Comparison of ENCODE assay signal across 20 cellular contexts in the genomic region with DNA sequence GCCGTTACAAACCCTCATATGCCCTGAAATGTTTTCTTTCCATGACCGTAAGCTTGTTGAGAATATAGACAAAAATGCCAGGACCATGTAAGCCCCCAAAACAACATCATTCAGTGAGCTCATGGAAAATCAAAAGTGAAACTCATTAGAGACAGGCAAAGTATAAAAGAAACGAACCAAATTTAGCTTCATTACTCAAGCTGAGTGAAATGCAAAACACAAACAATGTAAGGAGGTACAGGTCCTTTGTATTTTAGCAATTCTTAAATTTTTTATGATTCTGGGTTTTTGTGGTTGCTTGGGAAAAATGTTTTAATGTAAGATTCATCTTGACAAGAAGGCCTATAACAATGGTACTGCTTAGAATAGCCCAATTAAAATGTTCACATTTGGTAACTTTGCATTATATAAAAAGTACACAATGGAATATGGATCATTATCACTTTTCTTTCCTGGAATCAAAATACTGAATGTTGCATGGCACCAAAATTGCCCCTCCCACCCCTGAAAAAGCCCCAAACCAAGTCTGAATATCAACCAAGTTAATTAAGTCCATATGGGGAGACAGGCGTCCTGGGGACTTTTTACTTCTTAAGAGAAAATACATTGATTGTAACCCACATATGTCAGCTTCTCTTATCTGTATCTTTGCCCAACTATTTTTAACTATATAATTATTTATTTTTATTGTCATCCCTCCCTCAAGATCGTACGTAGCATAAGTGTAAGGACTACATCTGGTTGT.
DNase-seq lines count a peak whose midpoint lies in the region; ATAC-seq, FAIRE-seq and TF ChIP-seq lines count a peak whose summit lies in the region.
"Had no signal": no experiment of that assay in that cellular context is flagged by ENCODE, and none has a peak within 500 bp of the region (broad histone marks: within the 10 kb centered on the region; RNA-seq: fewer than 3 reads in every experiment).

No MANE protein-coding gene starts in this region.

- H3K27ac ChIP-seq in K562 (ENCODE audit: extremely low read depth, low read depth, low read length): no peak overlapping the region
- peak overlapping the region in 1 of 2 donors; percentile 23 for H3K27ac ChIP-seq in kidney (ENCODE audit: low read depth in 2 of 2, low read length in 2 of 2)
- H3K27ac ChIP-seq: transverse colon had no signal

- no peaks in the 10 kb centered on the region for H3K27me3 Mint-ChIP-seq in stimulated activated naive CD8-positive, alpha-beta T cell treated with anti-CD3 and anti-CD28 coated beads, Interleukin-15, amount 100 ng/mL, for 72 hours
- H3K27me3 Mint-ChIP-seq: IgD-negative memory B cell had no signal

- no peaks in the 10 kb centered on the region for H3K9me1 ChIP-seq in K562 (ENCODE audit: control insufficient read depth, insufficient read depth, low read length)

- no peaks in the 10 kb centered on the region for H3K36me3 ChIP-seq in K562 (ENCODE audit: control insufficient read depth, insufficient read depth, low read length)
- H3K36me3 ChIP-seq in kidney (ENCODE audit: control insufficient read depth in 1 of 2, insufficient read depth in 2 of 2, low read length in 2 of 2): no peaks in the 10 kb centered on the region
- H3K36me3 ChIP-seq: transverse colon had no signal

- CTCF ChIA-PET in K562 (lab: Yijun Ruan, JAX; ENCODE audit: low intra/inter-chr PET ratio): no interaction called here

- TF ChIP-seq POLR2A in H54 (IDR thresholded peaks at IDR 0.05; ENCODE audit: low read depth, low read length): no peak
- TF ChIP-seq POLR2A in K562 (conservative IDR thresholded peaks at IDR 0.05): no peak

- TF ChIP-seq EP300 in K562 (IDR thresholded peaks at IDR 0.05; ENCODE audit: low read length): no peak

- in situ Hi-C loops in K562 (cut with MboI): no loop called here

- H3K4me1 ChIP-seq in K562 (replicated peaks in 1 of 2; ENCODE audit: control insufficient read depth in 2 of 2, insufficient read depth in 2 of 2, low read length in 2 of 2) (peaks cover 0 to 10% of the 10 kb centered on the region in 2 experiments; a peak in 2 of 5 replicates), kidney (ENCODE audit: control insufficient read depth in 1 of 2, insufficient read depth in 1 of 2, low read depth in 1 of 2, low read length in 2 of 2) (no peaks in the 10 kb centered on the region)
- H3K4me1 ChIP-seq: transverse colon had no signal

- no TSS peak for BruUV-seq in K562 (replicated peaks; lab: Mats Ljungman, UMichigan)

- FAIRE-seq in H54 (lab: Jason Lieb, UNC) (peak; percentile 62), K562 (lab: Jason Lieb, UNC) (no peak), kidney (lab: Jason Lieb, UNC) (no peak)
- FAIRE-seq: endometrium, small intestine had no signal

- H3K27me3 ChIP-seq in K562 (ENCODE audit: control insufficient read depth in 2 of 2, insufficient read depth in 2 of 2, low read length in 2 of 2): no peaks in the 10 kb centered on the region
- H3K27me3 ChIP-seq: transverse colon had no signal

- H3K9me3 ChIP-seq in K562 (replicated peaks; ENCODE audit: control insufficient read depth, insufficient read depth, low read depth, low read length) (no peaks in the 10 kb centered on the region), kidney (ENCODE audit: control insufficient read depth in 1 of 2, low read length in 2 of 2) (peaks cover 0 to 4% of the 10 kb centered on the region in 2 donors)
- H3K9me3 ChIP-seq: transverse colon had no signal

- H3K79me2 ChIP-seq in K562 (ENCODE audit: control insufficient read depth, insufficient read depth, low read length): no peaks in the 10 kb centered on the region

- 61% methylated on average over 6 of the region's 6 CpGs for WGBS in K562 (ENCODE audit: insufficient coverage, low coverage, missing lambda C conversion rate)

- POLR2A ChIA-PET in K562 (lab: Yijun Ruan, JAX): interaction anchor here (1.4 kb wide), 1 partner anchor 11 kb away, joined by 6 read pairs; no protein-coding TSS in a partner anchor

- no peak for TF ChIP-seq RAD21 in K562 (CRISPR knock-in tag; conservative IDR thresholded peaks at IDR 0.05 in 1 of 2, IDR thresholded peaks at IDR 0.05 in 1 of 2)

- no peak overlapping the region for H3K27ac Mint-ChIP-seq in stimulated activated naive CD8-positive, alpha-beta T cell treated with anti-CD3 and anti-CD28 coated beads, Interleukin-15, amount 100 ng/mL, for 72 hours
- H3K27ac Mint-ChIP-seq: IgD-negative memory B cell had no signal

- no peak overlapping the region for H3K4me3 Mint-ChIP-seq in stimulated activated naive CD8-positive, alpha-beta T cell treated with anti-CD3 and anti-CD28 coated beads, Interleukin-15, amount 100 ng/mL, for 72 hours
- H3K4me3 Mint-ChIP-seq: IgD-negative memory B cell had no signal

- intact Hi-C loops in K562 (cut with micrococcal nuclease): no loop called here
- intact Hi-C loops in kidney (cut with DNase I): no loop called here

- no peaks in the 10 kb centered on the region for H3K9me3 Mint-ChIP-seq in stimulated activated naive CD8-positive, alpha-beta T cell treated with anti-CD3 and anti-CD28 coated beads, Interleukin-15, amount 100 ng/mL, for 72 hours

- H3K4me1 Mint-ChIP-seq in stimulated activated naive CD8-positive, alpha-beta T cell treated with anti-CD3 and anti-CD28 coated beads, Interleukin-15, amount 100 ng/mL, for 72 hours: no peaks in the 10 kb centered on the region

- H4K20me1 ChIP-seq in K562 (replicated peaks; ENCODE audit: control insufficient read depth, insufficient read depth, low read length): no peaks in the 10 kb centered on the region

- no peak for TF ChIP-seq CTCF in K562 (IDR thresholded peaks at IDR 0.05 in 2 of 3, conservative IDR thresholded peaks at IDR 0.05 in 1 of 3; ENCODE audit: insufficient read depth in 2 of 3, low read depth in 1 of 3, low read length in 3 of 3)
- no peak for TF ChIP-seq CTCF in kidney (IDR thresholded peaks at IDR 0.05; ENCODE audit: borderline replicate concordance, extremely low read depth, insufficient read depth)

- DNase-seq in A172 (ENCODE audit: low spot score): peak; percentile 29
- DNase-seq in H54 (ENCODE audit: insufficient read length, low spot score): no peak
- no peak for DNase-seq in K562 (ENCODE audit: extremely low read depth in 1 of 4, low spot score in 3 of 4)
- DNase-seq in kidney: no peak
- DNase-seq in NCI-H774 (lab: John Stamatoyannopoulos, UW): no peak
- no peak for DNase-seq in retina
- DNase-seq in NCI-H1694 treated with DMSO at 0.1 percent for 48 hours (lab: John Stamatoyannopoulos, UW): no peak
- DNase-seq in stimulated activated naive CD8-positive, alpha-beta T cell treated with anti-CD3 and anti-CD28 coated beads, Interleukin-15, amount 100 ng/mL, for 72 hours: no peak
- DNase-seq: ACHN; activated CD4-positive, alpha-beta T cell treated with anti-CD3 and anti-CD28 coated beads for 4 hours; activated naive CD4-positive, alpha-beta T cell treated with anti-CD3 and anti-CD28 coated beads, Interleukin-2, amount 50 U/mL, for 16 hours; caudate nucleus; GF-D8; midbrain; NCI-H1092 treated with DMSO at 0.1 percent for 48 hours; SHP77; small intestine; transverse colon had no signal

- H3K9ac ChIP-seq in K562 (ENCODE audit: insufficient read depth in 1 of 2, low read depth in 2 of 2, low read length in 2 of 2) (no peak overlapping the region), kidney (ENCODE audit: low read length in 2 of 2) (no peak overlapping the region)

- H3K4me2 ChIP-seq in K562 (ENCODE audit: insufficient read depth, low read length): no peak overlapping the region

- ATAC-seq in K562: no peak
- no peak for ATAC-seq in stimulated activated naive CD8-positive, alpha-beta T cell treated with anti-CD3 and anti-CD28 coated beads, Interleukin-15, amount 100 ng/mL, for 72 hours

- peak overlapping the region; percentile 2; the same call in 1 of the 2 replicates for H2AFZ ChIP-seq in K562 (ENCODE audit: low read depth, low read length)

- H3K4me3 ChIP-seq in K562: no peak overlapping the region
- H3K4me3 ChIP-seq in kidney (ENCODE audit: low read length in 2 of 2): peak overlapping the region; percentile 13 to 39
- H3K4me3 ChIP-seq: transverse colon had no signal

TF ChIP-seq in K562, 482 proteins besides CTCF, POLR2A, EP300 and RAD21 (continues in another document):
- no peak for TF ChIP-seq ZNF316 (IDR thresholded peaks at IDR 0.05)
- TF ChIP-seq TEAD4 (IDR thresholded peaks at IDR 0.05; ENCODE audit: low read length): no peak
- no peak for TF ChIP-seq TEAD4 (CRISPR knock-in tag; IDR thresholded peaks at IDR 0.05; ENCODE audit: borderline replicate concordance)
- no peak for TF ChIP-seq WHSC1 (IDR thresholded peaks at IDR 0.05; ENCODE audit: low read length)
